Comparison of ENCODE assay signal across 17 cellular contexts in the genomic region with DNA sequence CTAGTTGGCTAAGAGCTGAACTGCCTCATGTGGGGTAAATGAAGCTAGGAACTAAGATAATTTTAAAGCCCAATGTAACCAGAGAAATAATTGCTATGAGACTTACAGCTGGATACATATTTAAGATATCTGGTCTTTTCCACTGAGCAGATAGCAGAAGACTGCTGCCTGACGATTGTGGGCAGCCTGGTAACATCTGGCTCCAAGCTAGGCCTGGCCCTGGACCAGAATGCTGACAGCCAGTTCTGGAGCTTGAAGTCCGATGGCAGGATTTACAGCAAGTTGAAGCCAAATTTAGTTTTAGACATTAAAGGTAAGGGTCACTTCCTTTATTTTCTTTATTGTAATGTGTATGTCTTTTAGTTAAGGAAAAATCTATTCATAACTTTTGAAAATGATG.
DNase-seq lines count a peak whose midpoint lies in the region; ATAC-seq and TF ChIP-seq lines count a peak whose summit lies in the region.
"Had no signal": no experiment of that assay in that cellular context is flagged by ENCODE, and none has a peak within 500 bp of the region (broad histone marks: within the 10 kb centered on the region; RNA-seq: fewer than 3 reads in every experiment).

No MANE protein-coding gene starts in this region.

- no peak overlapping the region for H3K4me3 Mint-ChIP-seq in activated T-helper 17 cell treated with anti-CD3 and anti-CD28 coated beads, Interleukin-2, amount 50 U/mL, for 72 hours
- H3K4me3 Mint-ChIP-seq in stimulated activated memory B cell treated with anti-CD40 and anti-IgM and Interleukin-4, amounts not matched to agents 10 μg/mL and 1 μg/mL and 100 μg/mL, for 72 hours: no peak overlapping the region

- H3K36me3 ChIP-seq in heart right ventricle: peaks cover 0 to 86% (median 0%) of the 10 kb centered on the region in 9 donors
- H3K36me3 ChIP-seq: MG63 had no signal

- H3K27ac ChIP-seq in heart right ventricle: no peak overlapping the region
- H3K27ac ChIP-seq: C4-2B had no signal

- peaks cover 0 to 21% (median 0%) of the 10 kb centered on the region in 9 donors for H3K4me1 ChIP-seq in heart right ventricle

- H3K36me3 Mint-ChIP-seq in activated T-helper 17 cell treated with anti-CD3 and anti-CD28 coated beads, Interleukin-2, amount 50 U/mL, for 72 hours (ENCODE audit: low read depth): peaks cover 99% of the 10 kb centered on the region
- H3K36me3 Mint-ChIP-seq in stimulated activated memory B cell treated with anti-CD40 and anti-IgM and Interleukin-4, amounts not matched to agents 10 μg/mL and 1 μg/mL and 100 μg/mL, for 72 hours: peaks cover 23% of the 10 kb centered on the region

- H3K4me1 Mint-ChIP-seq in activated T-helper 17 cell treated with anti-CD3 and anti-CD28 coated beads, Interleukin-2, amount 50 U/mL, for 72 hours: peaks cover 11% of the 10 kb centered on the region
- peaks cover 6% of the 10 kb centered on the region for H3K4me1 Mint-ChIP-seq in stimulated activated memory B cell treated with anti-CD40 and anti-IgM and Interleukin-4, amounts not matched to agents 10 μg/mL and 1 μg/mL and 100 μg/mL, for 72 hours

- DNase-seq in Right ventricle myocardium inferior (ENCODE audit: missing footprints) (no peak), left cardiac atrium (no peak), heart right ventricle (peak; percentile 17 to 45), NCI-H2227 (lab: John Stamatoyannopoulos, UW; ENCODE audit: unreplicated experiment) (no peak), ureter (ENCODE audit: low spot score) (no peak)
- DNase-seq: COR-L47, MG63, NCI-H1092, NCI-H1694 treated with DMSO at 0.1 percent for 48 hours, NCI-H2107, NCI-H226, NCI-H524 treated with DMSO at 0.1 percent for 48 hours had no signal

- ATAC-seq in Right ventricle myocardium inferior (peak; percentile 74), left cardiac atrium (no peak), heart right ventricle (peak in 3 of 8 donors; percentile 61 to 65 (median 64))
- no peak for ATAC-seq in activated T-helper 17 cell treated with anti-CD3 and anti-CD28 coated beads, Interleukin-2, amount 50 U/mL, for 72 hours (replicated peaks)
- ATAC-seq in stimulated activated memory B cell treated with anti-CD40 and anti-IgM and Interleukin-4, amounts not matched to agents 10 μg/mL and 1 μg/mL and 100 μg/mL, for 72 hours: no peak
- ATAC-seq: HepG2, Panc1 had no signal

- no peaks in the 10 kb centered on the region for H3K9me3 Mint-ChIP-seq in activated T-helper 17 cell treated with anti-CD3 and anti-CD28 coated beads, Interleukin-2, amount 50 U/mL, for 72 hours
- no peaks in the 10 kb centered on the region for H3K9me3 Mint-ChIP-seq in stimulated activated memory B cell treated with anti-CD40 and anti-IgM and Interleukin-4, amounts not matched to agents 10 μg/mL and 1 μg/mL and 100 μg/mL, for 72 hours

- TF ChIP-seq CTCF in heart right ventricle (IDR thresholded peaks at IDR 0.05): no peak

- H3K27me3 Mint-ChIP-seq in activated T-helper 17 cell treated with anti-CD3 and anti-CD28 coated beads, Interleukin-2, amount 50 U/mL, for 72 hours: no peaks in the 10 kb centered on the region
- no peaks in the 10 kb centered on the region for H3K27me3 Mint-ChIP-seq in stimulated activated memory B cell treated with anti-CD40 and anti-IgM and Interleukin-4, amounts not matched to agents 10 μg/mL and 1 μg/mL and 100 μg/mL, for 72 hours

- 30 to 34% methylated on average over 2 of the region's 2 CpGs for WGBS in heart right ventricle, 2 donors

- H3K27me3 ChIP-seq in heart right ventricle: no peaks in the 10 kb centered on the region
- H3K27me3 ChIP-seq: MG63 had no signal

- no peak overlapping the region for H3K4me3 ChIP-seq in heart right ventricle
- H3K4me3 ChIP-seq: MG63 had no signal

- intact Hi-C loops in Right ventricle myocardium inferior (cut with DNase I): loop anchor here (10.0 kb wide), 1 partner anchor 411 kb away; a partner anchor contains a TSS
- intact Hi-C loops in left cardiac atrium (cut with DNase I): no loop called here
- intact Hi-C loops in heart right ventricle (cut with DNase I): loop anchor here in 3 of 10 donors (2.0 to 10.0 kb wide), 4 partner anchors 116 to 1129 kb away; no protein-coding TSS in a partner anchor

- H3K27ac Mint-ChIP-seq in activated T-helper 17 cell treated with anti-CD3 and anti-CD28 coated beads, Interleukin-2, amount 50 U/mL, for 72 hours: peak overlapping the region; percentile 31
- peak overlapping the region; percentile 58 for H3K27ac Mint-ChIP-seq in stimulated activated memory B cell treated with anti-CD40 and anti-IgM and Interleukin-4, amounts not matched to agents 10 μg/mL and 1 μg/mL and 100 μg/mL, for 72 hours

- no peaks in the 10 kb centered on the region for H3K9me3 ChIP-seq in heart right ventricle
- H3K9me3 ChIP-seq: MG63 had no signal

Comparison
In these comparisons a context has a peak if more than half of its experiments do, and no peak if none do; other contexts are left out.
1. DNase-seq: peak in heart right ventricle (2 of 2); none in Right ventricle myocardium inferior (single experiment), left cardiac atrium (single experiment), NCI-H2227 (single experiment) and ureter (single experiment).